8 cellular contexts compared by ENCODE assay signal in genomic region chr9:14993891-14994554, GRCh38.
DNase-seq lines count a peak whose midpoint lies in the region; ATAC-seq and TF ChIP-seq lines count a peak whose summit lies in the region.

No MANE protein-coding gene starts in this region.

- WGBS in suprapubic skin: 69% methylated on average over 9 of the region's 9 CpGs

- peaks cover 3% of the 10 kb centered on the region for H3K27me3 Mint-ChIP-seq in activated T-cell treated with anti-CD3 and anti-CD28 coated beads, Interleukin-2, amount 50 U/mL, for 24 hours
- H3K27me3 Mint-ChIP-seq in activated T-helper 17 cell treated with anti-CD3 and anti-CD28 coated beads, Interleukin-2, amount 50 U/mL, for 72 hours: no peaks in the 10 kb centered on the region

- no peaks in the 10 kb centered on the region for H3K9me3 ChIP-seq in iPS-18c (ENCODE audit: control insufficient read depth, insufficient read depth, low read length)
- no peaks in the 10 kb centered on the region for H3K9me3 ChIP-seq in suprapubic skin

- TF ChIP-seq CTCF in suprapubic skin (IDR thresholded peaks at IDR 0.05): no peak

- H3K36me3 Mint-ChIP-seq in activated T-cell treated with anti-CD3 and anti-CD28 coated beads, Interleukin-2, amount 50 U/mL, for 24 hours (ENCODE audit: low read depth): no peaks in the 10 kb centered on the region
- H3K36me3 Mint-ChIP-seq in activated T-helper 17 cell treated with anti-CD3 and anti-CD28 coated beads, Interleukin-2, amount 50 U/mL, for 72 hours (ENCODE audit: low read depth): no peaks in the 10 kb centered on the region

- H3K36me3 ChIP-seq in suprapubic skin: no peaks in the 10 kb centered on the region

- DNase-seq in activated T-cell treated with anti-CD3 and anti-CD28 coated beads, Interleukin-2, amount 50 U/mL, for 24 hours: no peak
- no peak for DNase-seq in activated T-cell treated with anti-CD3 and anti-CD28 coated beads, Interleukin-2, amount 50 U/mL, for 1 hour
- DNase-seq in suprapubic skin (ENCODE audit: low spot score in 2 of 2) (no peak), NCI-H2081 (lab: John Stamatoyannopoulos, UW) (no peak), SKM-1 treated with dmso at 0.1 percent for 144 hours (lab: John Stamatoyannopoulos, UW; ENCODE audit: unreplicated experiment) (no peak)

- peak overlapping the region; percentile 80 for H3K4me3 Mint-ChIP-seq in activated T-cell treated with anti-CD3 and anti-CD28 coated beads, Interleukin-2, amount 50 U/mL, for 24 hours
- H3K4me3 Mint-ChIP-seq in activated T-helper 17 cell treated with anti-CD3 and anti-CD28 coated beads, Interleukin-2, amount 50 U/mL, for 72 hours: peak overlapping the region; percentile 81

- no peak for TF ChIP-seq POLR2A in suprapubic skin (IDR thresholded peaks at IDR 0.05)

- H3K4me1 Mint-ChIP-seq in activated T-cell treated with anti-CD3 and anti-CD28 coated beads, Interleukin-2, amount 50 U/mL, for 24 hours (ENCODE audit: low read depth): peaks cover 27% of the 10 kb centered on the region
- peaks cover 15% of the 10 kb centered on the region for H3K4me1 Mint-ChIP-seq in activated T-helper 17 cell treated with anti-CD3 and anti-CD28 coated beads, Interleukin-2, amount 50 U/mL, for 72 hours

- TF ChIP-seq EP300 in suprapubic skin (IDR thresholded peaks at IDR 0.05): no peak

- H3K4me1 ChIP-seq in suprapubic skin: peaks cover 6% of the 10 kb centered on the region

- H3K27me3 ChIP-seq in suprapubic skin: no peaks in the 10 kb centered on the region

- peak overlapping the region; percentile 65; the same call in 1 of the 2 replicates for H3K4me3 ChIP-seq in iPS-18c (ENCODE audit: insufficient read depth, low read depth, low read length)
- H3K4me3 ChIP-seq in suprapubic skin: peak overlapping the region; percentile 54

- peak overlapping the region; percentile 3 for H3K27ac Mint-ChIP-seq in activated T-cell treated with anti-CD3 and anti-CD28 coated beads, Interleukin-2, amount 50 U/mL, for 24 hours
- H3K27ac Mint-ChIP-seq in activated T-helper 17 cell treated with anti-CD3 and anti-CD28 coated beads, Interleukin-2, amount 50 U/mL, for 72 hours: peak overlapping the region; percentile 66

- peak; percentile 41 for ATAC-seq in activated T-helper 17 cell treated with anti-CD3 and anti-CD28 coated beads, Interleukin-2, amount 50 U/mL, for 72 hours (replicated peaks)
- ATAC-seq in HG02970 (IDR thresholded peaks at IDR 0.05; ENCODE audit: low FRiP score, unreplicated experiment): no peak

- H3K27ac ChIP-seq in suprapubic skin: no peak overlapping the region

- H3K9me3 Mint-ChIP-seq in activated T-cell treated with anti-CD3 and anti-CD28 coated beads, Interleukin-2, amount 50 U/mL, for 24 hours: peaks cover 3% of the 10 kb centered on the region
- no peaks in the 10 kb centered on the region for H3K9me3 Mint-ChIP-seq in activated T-helper 17 cell treated with anti-CD3 and anti-CD28 coated beads, Interleukin-2, amount 50 U/mL, for 72 hours
